3 cellular contexts compared by ENCODE assay signal in the genomic region with DNA sequence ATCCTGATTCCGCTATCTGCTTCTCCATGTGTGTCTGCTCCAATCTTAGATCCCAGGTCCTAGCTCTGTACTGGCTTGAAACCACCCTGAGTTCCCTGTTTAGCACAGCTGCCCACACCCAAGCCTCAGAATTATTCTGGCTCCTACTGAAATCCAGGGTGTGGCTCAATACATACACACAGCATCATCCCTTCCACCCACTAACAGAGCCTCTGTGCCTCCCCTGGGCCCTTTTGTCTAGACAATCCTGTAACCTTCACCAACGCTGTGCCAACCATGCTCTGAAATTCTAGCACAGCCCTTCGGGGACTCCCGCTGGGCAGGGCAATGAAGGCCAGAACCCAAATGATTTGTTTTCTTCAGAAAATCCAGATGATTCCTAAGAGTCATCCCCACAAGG.
TF ChIP-seq lines count a peak whose summit lies in the region.

No MANE protein-coding gene starts in this region.

TF ChIP-seq in SK-N-SH, 30 proteins besides CTCF, POLR2A, EP300 and RAD21:
- TF ChIP-seq FOXJ3 (CRISPR knock-in tag; IDR thresholded peaks at IDR 0.05) (no peak), SIN3A (IDR thresholded peaks at IDR 0.05; ENCODE audit: borderline replicate concordance, low read depth, low read length) (no peak), FOSL2 (IDR thresholded peaks at IDR 0.05; ENCODE audit: borderline replicate concordance, low read depth) (no peak), NRF1 (IDR thresholded peaks at IDR 0.05; ENCODE audit: low read depth, low read length) (no peak)

TF ChIP-seq in SK-N-SH treated with all-trans-retinoic acid at 6 μM for 48 hours, 23 proteins besides CTCF, POLR2A, EP300 and RAD21 (continues in another document):
- TF ChIP-seq ZNF70 (CRISPR knock-in tag; IDR thresholded peaks at IDR 0.05) (no peak), CREB5 (CRISPR knock-in tag; IDR thresholded peaks at IDR 0.05; ENCODE audit: low read depth) (no peak), ISL1 (CRISPR knock-in tag; IDR thresholded peaks at IDR 0.05) (no peak), BACH2 (CRISPR knock-in tag; IDR thresholded peaks at IDR 0.05; ENCODE audit: borderline replicate concordance) (no peak), CSRNP3 (CRISPR knock-in tag; IDR thresholded peaks at IDR 0.05) (no peak), SNAI2 (CRISPR knock-in tag; IDR thresholded peaks at IDR 0.05) (no peak), ZNF8 (CRISPR knock-in tag; IDR thresholded peaks at IDR 0.05) (no peak), PATZ1 (CRISPR knock-in tag; IDR thresholded peaks at IDR 0.05; ENCODE audit: borderline replicate concordance) (no peak), TOX (CRISPR knock-in tag; IDR thresholded peaks at IDR 0.05; ENCODE audit: borderline replicate concordance) (no peak), RARB (CRISPR knock-in tag; IDR thresholded peaks at IDR 0.05) (no peak), ZFP30 (CRISPR knock-in tag; IDR thresholded peaks at IDR 0.05) (no peak), TCF4 (CRISPR knock-in tag; IDR thresholded peaks at IDR 0.05; ENCODE audit: borderline replicate concordance) (no peak), TSHZ2 (CRISPR knock-in tag; IDR thresholded peaks at IDR 0.05) (no peak), OSR1 (CRISPR knock-in tag; IDR thresholded peaks at IDR 0.05) (no peak), ZNF565 (CRISPR knock-in tag; conservative IDR thresholded peaks at IDR 0.05; ENCODE audit: low read depth) (no peak), GLIS3 (CRISPR knock-in tag; IDR thresholded peaks at IDR 0.05) (no peak)
- TF ChIP-seq, protein P1, sequence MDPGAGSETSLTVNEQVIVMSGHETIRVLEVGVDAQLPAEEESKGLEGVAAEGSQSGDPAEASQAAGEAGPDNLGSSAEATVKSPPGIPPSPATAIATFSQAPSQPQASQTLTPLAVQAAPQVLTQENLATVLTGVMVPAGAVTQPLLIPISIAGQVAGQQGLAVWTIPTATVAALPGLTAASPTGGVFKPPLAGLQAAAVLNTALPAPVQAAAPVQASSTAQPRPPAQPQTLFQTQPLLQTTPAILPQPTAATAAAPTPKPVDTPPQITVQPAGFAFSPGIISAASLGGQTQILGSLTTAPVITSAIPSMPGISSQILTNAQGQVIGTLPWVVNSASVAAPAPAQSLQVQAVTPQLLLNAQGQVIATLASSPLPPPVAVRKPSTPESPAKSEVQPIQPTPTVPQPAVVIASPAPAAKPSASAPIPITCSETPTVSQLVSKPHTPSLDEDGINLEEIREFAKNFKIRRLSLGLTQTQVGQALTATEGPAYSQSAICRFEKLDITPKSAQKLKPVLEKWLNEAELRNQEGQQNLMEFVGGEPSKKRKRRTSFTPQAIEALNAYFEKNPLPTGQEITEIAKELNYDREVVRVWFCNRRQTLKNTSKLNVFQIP (CRISPR knock-in tag; IDR thresholded peaks at IDR 0.05; ENCODE audit: borderline replicate concordance, low read depth), result no peak

TF ChIP-seq in GM12891, 5 proteins besides CTCF, POLR2A, EP300 and RAD21:
- no peak for TF ChIP-seq POLR2AphosphoS5 (IDR thresholded peaks at IDR 0.05; ENCODE audit: low read depth, low read length)
- TF ChIP-seq TAF1 (IDR thresholded peaks at IDR 0.05; ENCODE audit: low read depth, low read length), result no peak
- no peak for TF ChIP-seq PAX5 (IDR thresholded peaks at IDR 0.05; ENCODE audit: insufficient read depth, low read length, severe bottlenecking)
- TF ChIP-seq SPI1 (IDR thresholded peaks at IDR 0.05; ENCODE audit: low read depth, low read length), result no peak
- TF ChIP-seq POU2F2 (IDR thresholded peaks at IDR 0.05; ENCODE audit: low read depth, low read length), result no peak
